ENCODE assay signal across 7 cellular contexts in genomic region chr13:99614465-99614885, GRCh38. TPM values are rescaled to one million over a fixed set of nuclear protein-coding genes. Genes with fewer than 3 reads are reported as not detected.
A peak's percentile ranks its signal among the peaks of the same experiment; 100 is the strongest.
DNase-seq lines count a peak whose midpoint lies in the region; ATAC-seq and TF ChIP-seq lines count a peak whose summit lies in the region.

No MANE protein-coding gene starts in this region.

- H4K5ac ChIP-seq in mesendoderm (ENCODE audit: low read length): no peak overlapping the region

- CTCF ChIA-PET in activated CD4-positive, alpha-beta memory T cell treated with anti-CD3 and anti-CD28 coated beads, Interleukin-2, amount 10 ng/mL, durations not matched to agents 7 days and 5 days (lab: Charles Lee): interaction anchor here (0.6 to 2.6 kb wide), 3 partner anchors 8 to 109 kb away, joined by 3 to 9 read pairs (median 4); partner anchors contain the start of gene CLYBL

- H2BK5ac ChIP-seq in mesendoderm (ENCODE audit: low read length): no peak overlapping the region

- H3K4me3 Mint-ChIP-seq in activated CD4-positive, alpha-beta memory T cell treated with anti-CD3 and anti-CD28 coated beads, Interleukin-2, amount 10 ng/mL, durations not matched to agents 7 days and 5 days: no peak overlapping the region

- H3K79me2 ChIP-seq in Loucy (ENCODE audit: insufficient read depth, low read length) (no peaks in the 10 kb centered on the region), mesendoderm (ENCODE audit: control insufficient read depth, insufficient read depth, low read length) (no peaks in the 10 kb centered on the region)

- no peaks in the 10 kb centered on the region for H3K9me2 ChIP-seq in Loucy (replicated peaks; ENCODE audit: low read depth, low read length)

- no peak overlapping the region for H3K4me3 ChIP-seq in Loucy (ENCODE audit: low read length, poor library complexity, severe bottlenecking)
- no peak overlapping the region for H3K4me3 ChIP-seq in mesendoderm (ENCODE audit: low read length)
- H3K4me3 ChIP-seq in gastrocnemius medialis: no peak overlapping the region

- no peak overlapping the region for H2BK120ac ChIP-seq in mesendoderm (ENCODE audit: low read depth, low read length)

- TF ChIP-seq POLR2A in gastrocnemius medialis (IDR thresholded peaks at IDR 0.05): no peak

- H3K79me1 ChIP-seq in mesendoderm (ENCODE audit: low read length): no peaks in the 10 kb centered on the region

- no peak overlapping the region for H3K18ac ChIP-seq in mesendoderm (ENCODE audit: low read length)

- H3K27ac Mint-ChIP-seq in activated CD4-positive, alpha-beta memory T cell treated with anti-CD3 and anti-CD28 coated beads, Interleukin-2, amount 10 ng/mL, durations not matched to agents 7 days and 5 days: no peak overlapping the region

- H3K23ac ChIP-seq in mesendoderm (ENCODE audit: low read length): no peak overlapping the region

- no peak overlapping the region for H3K4me2 ChIP-seq in Loucy (ENCODE audit: low read depth, low read length, poor library complexity, severe bottlenecking)
- H3K4me2 ChIP-seq in mesendoderm (ENCODE audit: low read length): no peak overlapping the region

- intact Hi-C loops in gastrocnemius medialis (cut with DNase I; ENCODE audit: low total_unique reads): no loop called here

- in situ Hi-C loops in gastrocnemius medialis (cut with MboI; ENCODE audit: low sequenced_read_pairs in 4 of 4): loop anchor here in 1 of 4 donors (25.0 kb wide), 1 partner anchor 623 kb away; no protein-coding TSS in a partner anchor

- H3K4me1 Mint-ChIP-seq in activated CD4-positive, alpha-beta memory T cell treated with anti-CD3 and anti-CD28 coated beads, Interleukin-2, amount 10 ng/mL, durations not matched to agents 7 days and 5 days: peaks cover 12% of the 10 kb centered on the region

- WGBS in mesendoderm (ENCODE audit: extremely low coverage, insufficient coverage, low lambda C conversion rate): no CpG with 5 or more reads among the region's 9 CpGs

- H3K9ac ChIP-seq in Loucy (ENCODE audit: low read depth, low read length, poor library complexity, severe bottlenecking) (no peak overlapping the region), mesendoderm (ENCODE audit: low read length) (no peak overlapping the region)

- POLR2A ChIA-PET in activated CD4-positive, alpha-beta memory T cell treated with anti-CD3 and anti-CD28 coated beads, Interleukin-2, amount 10 ng/mL, durations not matched to agents 7 days and 5 days (lab: Charles Lee): no interaction called here

- H3K4ac ChIP-seq in mesendoderm (ENCODE audit: low read depth, low read length): no peak overlapping the region

- H2AK5ac ChIP-seq in mesendoderm (ENCODE audit: low read length): no peak overlapping the region

- peak; percentile 26 for DNase-seq in activated CD4-positive, alpha-beta memory T cell treated with anti-CD3 and anti-CD28 coated beads, Interleukin-2, amount 10 ng/mL, durations not matched to agents 7 days and 5 days
- DNase-seq in mesendoderm (peak; percentile 77), NCI-H446 (lab: John Stamatoyannopoulos, UW) (no peak), gastrocnemius medialis (no peak)

- H3K9me3 Mint-ChIP-seq in activated CD4-positive, alpha-beta memory T cell treated with anti-CD3 and anti-CD28 coated beads, Interleukin-2, amount 10 ng/mL, durations not matched to agents 7 days and 5 days: no peaks in the 10 kb centered on the region

- H3K4me1 ChIP-seq in Loucy (ENCODE audit: insufficient read depth, low read length, poor library complexity, severe bottlenecking) (peaks cover 11% of the 10 kb centered on the region), mesendoderm (ENCODE audit: control insufficient read depth, low read depth, low read length) (no peaks in the 10 kb centered on the region), gastrocnemius medialis (peaks cover 14 to 17% of the 10 kb centered on the region in 2 donors)

- H4K8ac ChIP-seq in mesendoderm (ENCODE audit: low read depth, low read length): no peak overlapping the region

- no peaks in the 10 kb centered on the region for H4K20me1 ChIP-seq in Loucy (ENCODE audit: insufficient read depth, low read length, poor library complexity, severe bottlenecking)

- H3K56ac ChIP-seq in mesendoderm (ENCODE audit: low read length): no peak overlapping the region

- ATAC-seq in GM21526 (IDR thresholded peaks at IDR 0.05; ENCODE audit: low FRiP score, unreplicated experiment) (peak; percentile 65), gastrocnemius medialis (no peak)

- TF ChIP-seq CTCF in GM12873 (IDR thresholded peaks at IDR 0.05; ENCODE audit: insufficient read depth, low read depth, low read length, missing control alignments): peak; percentile 45
- TF ChIP-seq CTCF in Loucy (conservative IDR thresholded peaks at IDR 0.05; ENCODE audit: low read length): peak; percentile 63
- TF ChIP-seq CTCF in gastrocnemius medialis (IDR thresholded peaks at IDR 0.05 in 4 of 5, conservative IDR thresholded peaks at IDR 0.05 in 1 of 5): no peak

- no peak overlapping the region for H2AFZ ChIP-seq in Loucy (ENCODE audit: low read length)

- no peaks in the 10 kb centered on the region for H3F3A ChIP-seq in Loucy (ENCODE audit: low read depth)

- no peak overlapping the region for H2BK15ac ChIP-seq in mesendoderm (replicated peaks; ENCODE audit: low read depth)

- H3K27me3 ChIP-seq in Loucy (ENCODE audit: insufficient read depth, low read length, poor library complexity, severe bottlenecking) (no peaks in the 10 kb centered on the region), mesendoderm (ENCODE audit: insufficient read depth, low read length, poor library complexity) (no peaks in the 10 kb centered on the region), gastrocnemius medialis (no peaks in the 10 kb centered on the region)

- H3K36me3 ChIP-seq in Loucy (ENCODE audit: insufficient read depth, low read length) (no peaks in the 10 kb centered on the region), mesendoderm (ENCODE audit: control insufficient read depth, insufficient read depth, low read length) (no peaks in the 10 kb centered on the region), gastrocnemius medialis (no peaks in the 10 kb centered on the region)

- H3K27ac ChIP-seq in mesendoderm (ENCODE audit: low read depth, low read length): no peak overlapping the region
- H3K27ac ChIP-seq in gastrocnemius medialis: no peak overlapping the region

- H3K27me3 Mint-ChIP-seq in activated CD4-positive, alpha-beta memory T cell treated with anti-CD3 and anti-CD28 coated beads, Interleukin-2, amount 10 ng/mL, durations not matched to agents 7 days and 5 days: no peaks in the 10 kb centered on the region

- H3K36me3 Mint-ChIP-seq in activated CD4-positive, alpha-beta memory T cell treated with anti-CD3 and anti-CD28 coated beads, Interleukin-2, amount 10 ng/mL, durations not matched to agents 7 days and 5 days (ENCODE audit: low read depth): no peaks in the 10 kb centered on the region

- no peaks in the 10 kb centered on the region for H3K9me3 ChIP-seq in Loucy (ENCODE audit: insufficient read depth, low read depth, low read length)
- no peaks in the 10 kb centered on the region for H3K9me3 ChIP-seq in gastrocnemius medialis

RNA-seq across cellular contexts. Expression of gene CLYBL, which starts 8.0 kb away (rescaled TPM):
- total RNA-seq in activated CD4-positive, alpha-beta memory T cell treated with anti-CD3 and anti-CD28 coated beads, Interleukin-2, amount 10 ng/mL, durations not matched to agents 7 days and 5 days: 1 to 10 TPM; 4.2 to 4.9 TPM
- polyA plus RNA-seq in mesendoderm (2013, experiment 1 of 2): 3.6 TPM
- polyA plus RNA-seq in mesendoderm (2013, experiment 2 of 2): 4.2 TPM
- 10 to 100 TPM in 1 of 4 donors, 1 to 10 TPM in 3; 4.2 to 11.8 (median 7.8) TPM for total RNA-seq in gastrocnemius medialis

Comparison
In these comparisons a context has a peak if more than half of its experiments do, and no peak if none do; other contexts are left out.
1. CTCF ChIP-seq: peak in GM12873 (single experiment) and Loucy (single experiment); none in gastrocnemius medialis (0 of 5).
2. DNase-seq: peak in activated CD4-positive, alpha-beta memory T cell treated with anti-CD3 and anti-CD28 coated beads, Interleukin-2, amount 10 ng/mL, durations not matched to agents 7 days and 5 days (single experiment) and mesendoderm (single experiment); none in NCI-H446 (0 of 2) and gastrocnemius medialis (0 of 2).